Comparison of ENCODE assay signal across 8 cellular contexts in genomic region chr17:67157732-67158639, GRCh38.
DNase-seq lines count a peak whose midpoint lies in the region; ATAC-seq, FAIRE-seq and TF ChIP-seq lines count a peak whose summit lies in the region.

No MANE protein-coding gene starts in this region.

- H3K4me3 ChIP-seq in A549, result no peak overlapping the region
- H3K4me3 ChIP-seq in naive thymus-derived CD4-positive, alpha-beta T cell (ENCODE audit: low read length), result no peak overlapping the region

- TF ChIP-seq POLR2A in A549 (IDR thresholded peaks at IDR 0.05; ENCODE audit: low read length), result no peak

- H3K9me3 ChIP-seq in A549, result no peaks in the 10 kb centered on the region
- H3K9me3 ChIP-seq in naive thymus-derived CD4-positive, alpha-beta T cell (ENCODE audit: control insufficient read depth in 2 of 3, low read length in 3 of 3), result no peaks in the 10 kb centered on the region
- no peaks in the 10 kb centered on the region for H3K9me3 ChIP-seq in CD4-positive, alpha-beta T cell (ENCODE audit: control insufficient read depth, low read length)

- no peak overlapping the region for H3K4me2 ChIP-seq in A549

- POLR2A ChIA-PET in A549 (lab: Yijun Ruan, JAX), result no interaction called here
- POLR2A ChIA-PET in naive thymus-derived CD4-positive, alpha-beta T cell (lab: Charles Lee), result no interaction called here
- POLR2A ChIA-PET in CD4-positive, alpha-beta T cell (lab: Charles Lee), result no interaction called here

- no peaks in the 10 kb centered on the region for H3K9me3 Mint-ChIP-seq in central memory CD8-positive, alpha-beta T cell
- peaks cover 0 to 5% (median 0%) of the 10 kb centered on the region in 11 donors for H3K9me3 Mint-ChIP-seq in naive thymus-derived CD4-positive, alpha-beta T cell
- peaks cover 3% of the 10 kb centered on the region for H3K9me3 Mint-ChIP-seq in CD4-positive, alpha-beta T cell

- no peak overlapping the region for H3K27ac ChIP-seq in A549
- no peak overlapping the region for H3K27ac ChIP-seq in naive thymus-derived CD4-positive, alpha-beta T cell (ENCODE audit: low read depth, low read length)
- no peak overlapping the region for H3K27ac ChIP-seq in CD4-positive, alpha-beta T cell (ENCODE audit: low read depth, low read length)

- peak; percentile 85 to 89 for TF ChIP-seq RAD21 in A549 (conservative IDR thresholded peaks at IDR 0.05 in 1 of 2, IDR thresholded peaks at IDR 0.05 in 1 of 2)

- H3K4me3 Mint-ChIP-seq in central memory CD8-positive, alpha-beta T cell, result no peak overlapping the region
- H3K4me3 Mint-ChIP-seq in naive thymus-derived CD4-positive, alpha-beta T cell, result peak overlapping the region in 1 of 10 donors; percentile 16
- H3K4me3 Mint-ChIP-seq in CD4-positive, alpha-beta T cell, result no peak overlapping the region

- peaks cover 16% of the 10 kb centered on the region for H3K36me3 Mint-ChIP-seq in central memory CD8-positive, alpha-beta T cell (ENCODE audit: insufficient read depth)
- peaks cover 7 to 56% (median 46%) of the 10 kb centered on the region in 5 donors for H3K36me3 Mint-ChIP-seq in naive thymus-derived CD4-positive, alpha-beta T cell
- H3K36me3 Mint-ChIP-seq in CD4-positive, alpha-beta T cell (ENCODE audit: low read depth), result peaks cover 81% of the 10 kb centered on the region

- peak; percentile 95 to 97 for ATAC-seq in A549
- no peak for ATAC-seq in central memory CD8-positive, alpha-beta T cell (replicated peaks; ENCODE audit: extremely low read depth, poor library complexity, severe bottlenecking)
- ATAC-seq in naive thymus-derived CD4-positive, alpha-beta T cell, result no peak
- ATAC-seq in CD4-positive, alpha-beta T cell (ENCODE audit: poor library complexity), result no peak
- ATAC-seq in GM18858 (IDR thresholded peaks at IDR 0.05; ENCODE audit: unreplicated experiment), result no peak

- TF ChIP-seq CTCF in A549 (IDR thresholded peaks at IDR 0.05) (peak; percentile 84), GM12872 (IDR thresholded peaks at IDR 0.05; ENCODE audit: insufficient read depth, low read depth, low read length) (peak; percentile 41; the same call in 2 of the 3 replicates)
- TF ChIP-seq CTCF in CD4-positive, alpha-beta T cell (IDR thresholded peaks at IDR 0.05), result no peak

- DNase-seq in A549 (ENCODE audit: low read depth in 1 of 2, low spot score in 1 of 2) (peak; percentile 28 to 71), NCI-H526 treated with DMSO at 0.1 percent for 48 hours (lab: John Stamatoyannopoulos, UW) (peak; percentile 21), T1000 (lab: John Stamatoyannopoulos, UW) (no peak)
- no peak for DNase-seq in central memory CD8-positive, alpha-beta T cell (ENCODE audit: low spot score in 2 of 2)
- DNase-seq in naive thymus-derived CD4-positive, alpha-beta T cell, result no peak
- no peak for DNase-seq in CD4-positive, alpha-beta T cell

- peak overlapping the region; percentile 67 for H3K27ac Mint-ChIP-seq in central memory CD8-positive, alpha-beta T cell (ENCODE audit: low read depth)
- H3K27ac Mint-ChIP-seq in naive thymus-derived CD4-positive, alpha-beta T cell, result peak overlapping the region in 6 of 9 donors; percentile 3 to 80 (median 40)
- no peak overlapping the region for H3K27ac Mint-ChIP-seq in CD4-positive, alpha-beta T cell

- H3K4me1 Mint-ChIP-seq in central memory CD8-positive, alpha-beta T cell, result peaks cover 28% of the 10 kb centered on the region
- peaks cover 0 to 29% (median 14%) of the 10 kb centered on the region in 7 donors for H3K4me1 Mint-ChIP-seq in naive thymus-derived CD4-positive, alpha-beta T cell
- peaks cover 4% of the 10 kb centered on the region for H3K4me1 Mint-ChIP-seq in CD4-positive, alpha-beta T cell (ENCODE audit: low read depth)

- TF ChIP-seq EP300 in A549 (IDR thresholded peaks at IDR 0.05), result no peak

- FAIRE-seq in A549 (lab: Jason Lieb, UNC), result peak; percentile 97

- H3K36me3 ChIP-seq in naive thymus-derived CD4-positive, alpha-beta T cell (ENCODE audit: control insufficient read depth in 2 of 3, insufficient read depth in 3 of 3, low read length in 3 of 3), result peaks cover 4 to 16% (median 4%) of the 10 kb centered on the region in 3 experiments

- H3K27me3 Mint-ChIP-seq in central memory CD8-positive, alpha-beta T cell, result no peaks in the 10 kb centered on the region
- H3K27me3 Mint-ChIP-seq in naive thymus-derived CD4-positive, alpha-beta T cell, result no peaks in the 10 kb centered on the region
- H3K27me3 Mint-ChIP-seq in CD4-positive, alpha-beta T cell, result no peaks in the 10 kb centered on the region

- peaks cover 4% of the 10 kb centered on the region; the same call in 1 of the 3 replicates for H3K4me1 ChIP-seq in A549
- peaks cover 0 to 4% of the 10 kb centered on the region in 2 donors for H3K4me1 ChIP-seq in naive thymus-derived CD4-positive, alpha-beta T cell (ENCODE audit: control insufficient read depth in 2 of 2, insufficient read depth in 2 of 2, low read length in 2 of 2)

- no peaks in the 10 kb centered on the region for H3K27me3 ChIP-seq in naive thymus-derived CD4-positive, alpha-beta T cell (ENCODE audit: control insufficient read depth in 2 of 2, insufficient read depth in 2 of 2, low read length in 2 of 2)
- no peaks in the 10 kb centered on the region for H3K27me3 ChIP-seq in CD4-positive, alpha-beta T cell (ENCODE audit: control insufficient read depth, insufficient read depth, low read length)

- intact Hi-C loops in naive thymus-derived CD4-positive, alpha-beta T cell (cut with micrococcal nuclease), result no loop called here
- intact Hi-C loops in CD4-positive, alpha-beta T cell (cut with DNase I, micrococcal nuclease), result no loop called here

- CTCF ChIA-PET in A549 (lab: Yijun Ruan, JAX), result interaction anchor here (0.6 to 6.2 kb wide), 41 partner anchors 9 to 681 kb away, joined by 3 to 70 read pairs (median 5); no protein-coding TSS in a partner anchor
- CTCF ChIA-PET in naive thymus-derived CD4-positive, alpha-beta T cell (lab: Charles Lee), result interaction anchor here (0.6 kb wide), 1 partner anchor 620 kb away, joined by 6 read pairs; no protein-coding TSS in a partner anchor
- CTCF ChIA-PET in CD4-positive, alpha-beta T cell (lab: Charles Lee), result no interaction called here

TF ChIP-seq in A549, 52 proteins besides CTCF, POLR2A, EP300 and RAD21:
- TF ChIP-seq, protein P1, sequence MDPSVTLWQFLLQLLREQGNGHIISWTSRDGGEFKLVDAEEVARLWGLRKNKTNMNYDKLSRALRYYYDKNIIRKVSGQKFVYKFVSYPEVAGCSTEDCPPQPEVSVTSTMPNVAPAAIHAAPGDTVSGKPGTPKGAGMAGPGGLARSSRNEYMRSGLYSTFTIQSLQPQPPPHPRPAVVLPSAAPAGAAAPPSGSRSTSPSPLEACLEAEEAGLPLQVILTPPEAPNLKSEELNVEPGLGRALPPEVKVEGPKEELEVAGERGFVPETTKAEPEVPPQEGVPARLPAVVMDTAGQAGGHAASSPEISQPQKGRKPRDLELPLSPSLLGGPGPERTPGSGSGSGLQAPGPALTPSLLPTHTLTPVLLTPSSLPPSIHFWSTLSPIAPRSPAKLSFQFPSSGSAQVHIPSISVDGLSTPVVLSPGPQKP (IDR thresholded peaks at IDR 0.05; ENCODE audit: low read depth, low read length), result no peak
- TF ChIP-seq, protein P2, sequence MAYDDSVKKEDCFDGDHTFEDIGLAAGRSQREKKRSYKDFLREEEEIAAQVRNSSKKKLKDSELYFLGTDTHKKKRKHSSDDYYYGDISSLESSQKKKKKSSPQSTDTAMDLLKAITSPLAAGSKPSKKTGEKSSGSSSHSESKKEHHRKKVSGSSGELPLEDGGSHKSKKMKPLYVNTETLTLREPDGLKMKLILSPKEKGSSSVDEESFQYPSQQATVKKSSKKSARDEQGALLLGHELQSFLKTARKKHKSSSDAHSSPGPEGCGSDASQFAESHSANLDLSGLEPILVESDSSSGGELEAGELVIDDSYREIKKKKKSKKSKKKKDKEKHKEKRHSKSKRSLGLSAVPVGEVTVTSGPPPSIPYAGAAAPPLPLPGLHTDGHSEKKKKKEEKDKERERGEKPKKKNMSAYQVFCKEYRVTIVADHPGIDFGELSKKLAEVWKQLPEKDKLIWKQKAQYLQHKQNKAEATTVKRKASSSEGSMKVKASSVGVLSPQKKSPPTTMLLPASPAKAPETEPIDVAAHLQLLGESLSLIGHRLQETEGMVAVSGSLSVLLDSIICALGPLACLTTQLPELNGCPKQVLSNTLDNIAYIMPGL (CRISPR knock-in tag; IDR thresholded peaks at IDR 0.05; ENCODE audit: borderline replicate concordance), result no peak
- TF ChIP-seq SMC3 (IDR thresholded peaks at IDR 0.05) (peak; percentile 79), NR3C1 (IDR thresholded peaks at IDR 0.05) (no peak)

Comparison
In these comparisons a context has a peak if more than half of its experiments do, and no peak if none do; other contexts are left out.
1. ATAC-seq: peak in A549 (2 of 2); none in central memory CD8-positive, alpha-beta T cell (single experiment), naive thymus-derived CD4-positive, alpha-beta T cell (single experiment), CD4-positive, alpha-beta T cell (single experiment) and GM18858 (single experiment).
2. DNase-seq: peak in A549 (2 of 2) and NCI-H526 treated with DMSO at 0.1 percent for 48 hours (single experiment); none in central memory CD8-positive, alpha-beta T cell (0 of 2), naive thymus-derived CD4-positive, alpha-beta T cell (0 of 9), T1000 (single experiment) and CD4-positive, alpha-beta T cell (0 of 10).